Comparison of ENCODE assay signal across 26 cellular contexts in the genomic region with DNA sequence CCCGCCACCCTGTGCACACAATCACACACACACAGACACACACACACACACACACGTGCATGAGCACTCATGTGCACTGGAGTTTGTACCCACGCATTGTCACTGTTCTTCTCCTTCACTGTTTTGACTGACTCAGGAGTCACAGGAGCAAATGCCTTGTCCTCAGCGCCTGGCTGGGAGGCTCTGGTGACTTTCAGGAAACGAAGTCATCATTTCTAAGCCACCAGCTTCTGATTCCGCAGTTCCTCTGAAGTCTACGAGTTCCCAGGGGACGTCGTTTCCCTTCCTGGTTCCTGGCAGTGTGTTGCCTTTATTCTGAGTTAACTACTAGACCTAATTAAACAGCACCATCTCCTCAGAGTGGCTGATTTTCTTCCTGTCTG.
A peak's percentile ranks its signal among the peaks of the same experiment; 100 is the strongest.
DNase-seq lines count a peak whose midpoint lies in the region; ATAC-seq, FAIRE-seq and TF ChIP-seq lines count a peak whose summit lies in the region.
"Had no signal": no experiment of that assay in that cellular context is flagged by ENCODE, and none has a peak within 500 bp of the region (broad histone marks: within the 10 kb centered on the region; RNA-seq: fewer than 3 reads in every experiment).

No MANE protein-coding gene starts in this region.

- no peak overlapping the region for H3K4me3 ChIP-seq in BLaER1
- no peak overlapping the region for H3K4me3 ChIP-seq in gastroesophageal sphincter
- no peak overlapping the region for H3K4me3 ChIP-seq in kidney (ENCODE audit: low read length in 2 of 2)
- H3K4me3 ChIP-seq: mucosa of descending colon, suprapubic skin, vagina had no signal

- intact Hi-C loops in kidney (cut with DNase I), result no loop called here

- H3K27me3 ChIP-seq in BLaER1, result no peaks in the 10 kb centered on the region
- no peaks in the 10 kb centered on the region for H3K27me3 ChIP-seq in gastroesophageal sphincter
- H3K27me3 ChIP-seq: brain microvascular endothelial cell, suprapubic skin, vagina had no signal

- H4K20me1 ChIP-seq in BLaER1, result no peaks in the 10 kb centered on the region

- no peaks in the 10 kb centered on the region for H3K9me3 Mint-ChIP-seq in nephron progenitor cell
- H3K9me3 Mint-ChIP-seq: activated naive CD8-positive, alpha-beta T cell treated with anti-CD3 and anti-CD28 coated beads, Interleukin-2, amount 50 U/mL, for 24 hours; CD8-positive, alpha-beta T cell; neural crest cell; stimulated activated effector memory CD8-positive, alpha-beta T cell treated with anti-CD3 and anti-CD28 coated beads, Interleukin-12 subunit alpha, Interleukin-12 subunit beta, amount 100 ng/mL, for 72 hours had no signal

- TF ChIP-seq POLR2A in gastroesophageal sphincter (IDR thresholded peaks at IDR 0.05), result no peak

- H3K4me1 Mint-ChIP-seq in nephron progenitor cell, result peaks cover 58% of the 10 kb centered on the region
- H3K4me1 Mint-ChIP-seq: activated naive CD8-positive, alpha-beta T cell treated with anti-CD3 and anti-CD28 coated beads, Interleukin-2, amount 50 U/mL, for 24 hours; neural crest cell had no signal

- no peak for FAIRE-seq in kidney (lab: Jason Lieb, UNC)

- ATAC-seq in GM19397 (IDR thresholded peaks at IDR 0.05; ENCODE audit: unreplicated experiment) (no peak), gastroesophageal sphincter (no peak)
- ATAC-seq: activated naive CD8-positive, alpha-beta T cell treated with anti-CD3 and anti-CD28 coated beads, Interleukin-2, amount 50 U/mL, for 24 hours; CD8-positive, alpha-beta T cell; T-helper 17 cell had no signal

- H3K36me3 Mint-ChIP-seq in nephron progenitor cell (ENCODE audit: low read depth), result no peaks in the 10 kb centered on the region
- H3K36me3 Mint-ChIP-seq: CD8-positive, alpha-beta T cell; stimulated activated effector memory CD8-positive, alpha-beta T cell treated with anti-CD3 and anti-CD28 coated beads, Interleukin-12 subunit alpha, Interleukin-12 subunit beta, amount 100 ng/mL, for 72 hours had no signal

- H3K27ac Mint-ChIP-seq in nephron progenitor cell, result peak overlapping the region; percentile 21
- H3K27ac Mint-ChIP-seq: activated naive CD8-positive, alpha-beta T cell treated with anti-CD3 and anti-CD28 coated beads, Interleukin-2, amount 50 U/mL, for 24 hours; CD8-positive, alpha-beta T cell; stimulated activated effector memory CD8-positive, alpha-beta T cell treated with anti-CD3 and anti-CD28 coated beads, Interleukin-12 subunit alpha, Interleukin-12 subunit beta, amount 100 ng/mL, for 72 hours; T-helper 17 cell had no signal

- H3K9me3 ChIP-seq in BLaER1 (no peaks in the 10 kb centered on the region), gastroesophageal sphincter (no peaks in the 10 kb centered on the region), kidney (ENCODE audit: control insufficient read depth in 1 of 2, low read length in 2 of 2) (peaks cover 0 to 3% of the 10 kb centered on the region in 2 donors)
- H3K9me3 ChIP-seq: mucosa of descending colon, suprapubic skin, vagina had no signal

- no peak overlapping the region for H3K4me3 Mint-ChIP-seq in nephron progenitor cell
- H3K4me3 Mint-ChIP-seq: activated naive CD8-positive, alpha-beta T cell treated with anti-CD3 and anti-CD28 coated beads, Interleukin-2, amount 50 U/mL, for 24 hours; CD8-positive, alpha-beta T cell; neural crest cell; stimulated activated effector memory CD8-positive, alpha-beta T cell treated with anti-CD3 and anti-CD28 coated beads, Interleukin-12 subunit alpha, Interleukin-12 subunit beta, amount 100 ng/mL, for 72 hours; T-helper 17 cell had no signal

- H3K27me3 Mint-ChIP-seq in nephron progenitor cell (ENCODE audit: low read depth, poor library complexity), result peaks cover 5% of the 10 kb centered on the region

- H3K4me1 ChIP-seq in BLaER1 (peaks cover 35% of the 10 kb centered on the region), gastroesophageal sphincter (no peaks in the 10 kb centered on the region), kidney (ENCODE audit: control insufficient read depth in 1 of 2, insufficient read depth in 1 of 2, low read depth in 1 of 2, low read length in 2 of 2) (peaks cover 0 to 4% of the 10 kb centered on the region in 2 donors)
- H3K4me1 ChIP-seq: suprapubic skin, vagina had no signal

- DNase-seq in MV-4-11 (lab: John Stamatoyannopoulos, UW) (peak; percentile 7), astrocyte of the hippocampus (ENCODE audit: low read depth, low spot score) (peak; percentile 15), nephron progenitor cell (no peak), kidney (no peak)
- DNase-seq in activated CD4-positive, alpha-beta T cell treated with anti-CD3 and anti-CD28 coated beads for 1 hour, result no peak
- DNase-seq: activated CD4-positive, alpha-beta T cell treated with anti-CD3 and anti-CD28 coated beads, Interleukin-2, amount 50 U/mL, for 48 hours; activated CD8-positive, alpha-beta memory T cell treated with anti-CD3 and anti-CD28 coated beads, Interleukin-2, amount 50 U/mL, for 48 hours; activated naive CD8-positive, alpha-beta T cell treated with anti-CD3 and anti-CD28 coated beads, Interleukin-2, amount 50 U/mL, for 24 hours; CD8-positive, alpha-beta T cell; DMS79; Kasumi-1; mucosa of descending colon; NCI-H1092; NCI-H187 treated with DMSO at 0.1 percent for 48 hours; NCI-H2227 treated with DMSO at 0.1 percent for 48 hours; NCI-H82; stimulated activated CD4-positive, alpha-beta T cell treated with anti-CD3 and anti-CD28 coated beads, Interleukin-1b, Interleukin-23, amount 100 ng/mL, for 48 hours; T-helper 17 cell had no signal

- H3K4me2 ChIP-seq in BLaER1, result peak overlapping the region; percentile 77

- H3K36me3 ChIP-seq in BLaER1, result no peaks in the 10 kb centered on the region
- no peaks in the 10 kb centered on the region for H3K36me3 ChIP-seq in gastroesophageal sphincter
- H3K36me3 ChIP-seq in kidney (ENCODE audit: control insufficient read depth in 1 of 2, insufficient read depth in 2 of 2, low read length in 2 of 2), result no peaks in the 10 kb centered on the region
- H3K36me3 ChIP-seq: brain microvascular endothelial cell, suprapubic skin, vagina had no signal

- H3K27ac ChIP-seq in BLaER1 (no peak overlapping the region), gastroesophageal sphincter (no peak overlapping the region), kidney (ENCODE audit: low read depth in 2 of 2, low read length in 2 of 2) (no peak overlapping the region)
- H3K27ac ChIP-seq: brain microvascular endothelial cell, suprapubic skin, vagina had no signal

- TF ChIP-seq EP300 in gastroesophageal sphincter (IDR thresholded peaks at IDR 0.05), result no peak

- 62 to 75% methylated on average over 5 to 7 of the region's 9 CpGs for WGBS in gastroesophageal sphincter (ENCODE audit: low coverage in 1 of 2), 2 donors

- TF ChIP-seq CTCF in nephron progenitor cell (IDR thresholded peaks at IDR 0.05) (no peak), gastroesophageal sphincter (IDR thresholded peaks at IDR 0.05) (no peak), kidney (IDR thresholded peaks at IDR 0.05; ENCODE audit: borderline replicate concordance, extremely low read depth, insufficient read depth) (no peak)

- H3K9ac ChIP-seq in BLaER1 (peak overlapping the region; percentile 16; the same call in 1 of the 2 replicates), kidney (ENCODE audit: low read length in 2 of 2) (no peak overlapping the region)

Comparison
In these comparisons a context has a peak if more than half of its experiments do, and no peak if none do; other contexts are left out.
1. DNase-seq: peak in MV-4-11 (single experiment) and astrocyte of the hippocampus (single experiment); none in nephron progenitor cell (single experiment), activated CD4-positive, alpha-beta T cell treated with anti-CD3 and anti-CD28 coated beads for 1 hour (single experiment) and kidney (single experiment).